21 cellular contexts compared by ENCODE assay signal in the genomic region with DNA sequence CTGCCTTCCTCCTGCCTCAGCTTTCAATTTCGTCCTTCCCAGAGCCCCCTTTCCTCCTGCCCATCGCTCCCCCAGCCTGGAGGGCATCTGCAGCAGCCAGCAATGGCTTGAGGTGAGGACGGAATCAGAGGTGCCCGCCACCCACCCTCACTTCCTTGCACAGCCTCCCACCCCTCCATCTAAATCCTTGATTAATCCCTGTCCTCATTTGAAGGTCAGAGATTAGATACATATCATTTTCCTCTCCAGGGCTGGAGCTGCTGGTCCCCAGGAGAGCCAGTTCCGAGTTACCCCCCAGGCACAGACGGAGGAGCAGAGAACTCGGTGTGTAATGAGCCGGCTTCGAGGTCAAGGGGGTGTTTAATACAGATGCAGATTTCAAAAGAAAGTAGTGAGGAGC.
DNase-seq lines count a peak whose midpoint lies in the region; ATAC-seq and TF ChIP-seq lines count a peak whose summit lies in the region.
"Had no signal": no experiment of that assay in that cellular context is flagged by ENCODE, and none has a peak within 500 bp of the region (broad histone marks: within the 10 kb centered on the region; RNA-seq: fewer than 3 reads in every experiment).

No MANE protein-coding gene starts in this region.

- peak overlapping the region in 1 of 2 experiments; percentile 48; a peak in 2 of 4 replicates for H3K27ac ChIP-seq in SK-N-SH (ENCODE audit: low read depth in 2 of 2, low read length in 1 of 2)
- H3K27ac ChIP-seq in endodermal cell (ENCODE audit: low read depth, low read length), result peak overlapping the region; percentile 42
- H3K27ac ChIP-seq in neural cell (ENCODE audit: low read length), result no peak overlapping the region
- H3K27ac ChIP-seq: 22Rv1, KMS-11, SK-N-MC had no signal

- no peaks in the 10 kb centered on the region for H3K36me3 ChIP-seq in SK-N-SH (replicated peaks in 1 of 2; ENCODE audit: control insufficient read depth in 1 of 2, insufficient read depth in 2 of 2, low read length in 1 of 2)
- H3K36me3 ChIP-seq in endodermal cell (ENCODE audit: control insufficient read depth, insufficient read depth, low read length), result no peaks in the 10 kb centered on the region
- no peaks in the 10 kb centered on the region for H3K36me3 ChIP-seq in neural cell (ENCODE audit: insufficient read depth, low read length)

- peaks cover 7% of the 10 kb centered on the region for H3K27me3 Mint-ChIP-seq in endodermal cell (ENCODE audit: insufficient read depth)

- no peaks in the 10 kb centered on the region for H3K4me1 Mint-ChIP-seq in endodermal cell
- H3K4me1 Mint-ChIP-seq: IgD-negative memory B cell had no signal

- POLR2A ChIA-PET in SK-N-SH (lab: Yijun Ruan, JAX), result interaction anchor here (0.7 kb wide), 1 partner anchor 17 kb away, joined by 3 read pairs; no protein-coding TSS in a partner anchor

- 40% methylated on average over 9 of the region's 9 CpGs for WGBS in SK-N-SH (ENCODE audit: low lambda C conversion rate)
- 38 to 79% methylated on average over 3 to 9 of the region's 9 CpGs for WGBS in endodermal cell (ENCODE audit: insufficient coverage in 1 of 2, insufficient read length in 1 of 2), 2 experiments

- H3K9me3 Mint-ChIP-seq in endodermal cell, result peaks cover 12% of the 10 kb centered on the region

- H3K9ac ChIP-seq in SK-N-SH (no peak overlapping the region), endodermal cell (ENCODE audit: extremely low read depth, low read length, poor library complexity, severe bottlenecking) (no peak overlapping the region), neural cell (ENCODE audit: low read length) (peak overlapping the region; percentile 0)
- H3K9ac ChIP-seq: KMS-11 had no signal

- peaks cover 0 to 18% of the 10 kb centered on the region in 2 experiments; a peak in 1 of 4 replicates for H3K4me1 ChIP-seq in SK-N-SH (ENCODE audit: control insufficient read depth in 1 of 2, insufficient read depth in 2 of 2, low read depth in 1 of 2, low read length in 1 of 2)
- H3K4me1 ChIP-seq in endodermal cell (ENCODE audit: control insufficient read depth, insufficient read depth, low read length), result no peaks in the 10 kb centered on the region

- H3K4me3 Mint-ChIP-seq in endodermal cell, result no peak overlapping the region
- H3K4me3 Mint-ChIP-seq: CD4-positive, alpha-beta T cell; IgD-negative memory B cell had no signal

- H3K4me2 ChIP-seq in SK-N-SH (no peak overlapping the region), neural cell (ENCODE audit: low read length) (no peak overlapping the region)
- H3K4me2 ChIP-seq: KMS-11 had no signal

- no peaks in the 10 kb centered on the region for H3K36me3 Mint-ChIP-seq in endodermal cell (ENCODE audit: low read depth)

- CTCF ChIA-PET in SK-N-SH (lab: Yijun Ruan, JAX), result interaction anchor here (1.3 kb wide), 1 partner anchor 12 kb away, joined by 3 read pairs; no protein-coding TSS in a partner anchor

- no peak for TF ChIP-seq CTCF in SK-N-SH (IDR thresholded peaks at IDR 0.05)
- TF ChIP-seq CTCF in endodermal cell (conservative IDR thresholded peaks at IDR 0.05), result no peak
- no peak for TF ChIP-seq CTCF in neural cell (IDR thresholded peaks at IDR 0.05; ENCODE audit: poor library complexity, severe bottlenecking)

- H3K4me3 ChIP-seq in SK-N-SH (ENCODE audit: low read depth in 2 of 2, low read length in 1 of 2) (no peak overlapping the region), endodermal cell (ENCODE audit: low read length) (no peak overlapping the region), neural cell (ENCODE audit: low read length) (no peak overlapping the region)
- H3K4me3 ChIP-seq: SK-N-MC had no signal

- H3K79me2 ChIP-seq in SK-N-SH (ENCODE audit: insufficient read depth), result no peaks in the 10 kb centered on the region
- H3K79me2 ChIP-seq in neural cell (replicated peaks; ENCODE audit: insufficient read depth, low read length), result no peaks in the 10 kb centered on the region

- H2AFZ ChIP-seq in SK-N-SH (ENCODE audit: low read depth) (no peak overlapping the region), neural cell (ENCODE audit: low read depth, low read length) (peak overlapping the region; percentile 10)

- peak in 1 of 2 experiments; percentile 37; a peak in 1 of 4 replicates for TF ChIP-seq EP300 in SK-N-SH (IDR thresholded peaks at IDR 0.05; ENCODE audit: borderline replicate concordance in 1 of 2, low read depth in 1 of 2, low read length in 1 of 2)
- no peak for TF ChIP-seq EP300 in neural cell (conservative IDR thresholded peaks at IDR 0.05; ENCODE audit: poor library complexity, severe bottlenecking)

- peak; percentile 56 for DNase-seq in SK-N-SH
- no peak for DNase-seq in endodermal cell
- DNase-seq in kidney glomerular epithelial cell (lab: John Stamatoyannopoulos, UW), result no peak
- DNase-seq in T1000 (lab: John Stamatoyannopoulos, UW), result no peak
- no peak for DNase-seq in anterior cingulate cortex (lab: John Stamatoyannopoulos, UW)
- DNase-seq in superior temporal gyrus (ENCODE audit: extremely low spot score), result no peak
- DNase-seq: ACHN; CD4-positive, alpha-beta T cell; GOT3; HCEC 1CT; MM.1S; NCI-H2029; NCI-H2227 treated with DMSO at 0.1 percent for 48 hours; NCI-H69; SIG-M5 had no signal

- H3K27me3 ChIP-seq in SK-N-SH (ENCODE audit: insufficient read depth) (no peaks in the 10 kb centered on the region), endodermal cell (ENCODE audit: control insufficient read depth, insufficient read depth, low read length, poor library complexity, severe bottlenecking) (no peaks in the 10 kb centered on the region), neural cell (ENCODE audit: insufficient read depth, low read depth, low read length) (no peaks in the 10 kb centered on the region)

- no peak for TF ChIP-seq RAD21 in SK-N-SH (IDR thresholded peaks at IDR 0.05; ENCODE audit: low read length)
- TF ChIP-seq RAD21 in neural cell (conservative IDR thresholded peaks at IDR 0.05), result no peak

- H4K20me1 ChIP-seq in SK-N-SH (ENCODE audit: insufficient read depth) (no peaks in the 10 kb centered on the region), neural cell (ENCODE audit: insufficient read depth) (no peaks in the 10 kb centered on the region)

- no peaks in the 10 kb centered on the region for H3K9me2 ChIP-seq in SK-N-SH
- no peaks in the 10 kb centered on the region for H3K9me2 ChIP-seq in neural cell (ENCODE audit: insufficient read depth, low read length)

- H3K27ac Mint-ChIP-seq in endodermal cell, result no peak overlapping the region
- H3K27ac Mint-ChIP-seq: CD4-positive, alpha-beta T cell; IgD-negative memory B cell had no signal

- no peaks in the 10 kb centered on the region for H3F3A ChIP-seq in SK-N-SH (replicated peaks; ENCODE audit: insufficient read depth)
- H3F3A ChIP-seq in neural cell (ENCODE audit: insufficient read depth, low read length, poor library complexity, severe bottlenecking), result no peaks in the 10 kb centered on the region

- H3K9me3 ChIP-seq in SK-N-SH (no peaks in the 10 kb centered on the region), endodermal cell (ENCODE audit: control insufficient read depth, low read length) (peaks cover 10% of the 10 kb centered on the region), neural cell (ENCODE audit: low read length) (peaks cover 9% of the 10 kb centered on the region)

- no peak for ATAC-seq in SK-N-SH treated with all-trans-retinoic acid at 6 μM for 48 hours

TF ChIP-seq in SK-N-SH, 30 proteins besides CTCF, POLR2A, EP300 and RAD21:
- TF ChIP-seq GATA2 (CRISPR knock-in tag; IDR thresholded peaks at IDR 0.05), result peak; percentile 69
- TF ChIP-seq NRF1 (IDR thresholded peaks at IDR 0.05; ENCODE audit: low read depth, low read length), result no peak
- TF ChIP-seq, protein P1, sequence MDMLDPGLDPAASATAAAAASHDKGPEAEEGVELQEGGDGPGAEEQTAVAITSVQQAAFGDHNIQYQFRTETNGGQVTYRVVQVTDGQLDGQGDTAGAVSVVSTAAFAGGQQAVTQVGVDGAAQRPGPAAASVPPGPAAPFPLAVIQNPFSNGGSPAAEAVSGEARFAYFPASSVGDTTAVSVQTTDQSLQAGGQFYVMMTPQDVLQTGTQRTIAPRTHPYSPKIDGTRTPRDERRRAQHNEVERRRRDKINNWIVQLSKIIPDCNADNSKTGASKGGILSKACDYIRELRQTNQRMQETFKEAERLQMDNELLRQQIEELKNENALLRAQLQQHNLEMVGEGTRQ (IDR thresholded peaks at IDR 0.05; ENCODE audit: borderline replicate concordance, low read depth, low read length), result no peak
TF ChIP-seq in SK-N-SH: peak in this region for 1.

TF ChIP-seq in SK-N-SH treated with all-trans-retinoic acid at 6 μM for 48 hours, 23 proteins besides CTCF, POLR2A, EP300 and RAD21 (continues in another document):
- TF ChIP-seq PPARA (CRISPR knock-in tag; IDR thresholded peaks at IDR 0.05; ENCODE audit: borderline replicate concordance), result no peak
- no peak for TF ChIP-seq ZNF70 (CRISPR knock-in tag; IDR thresholded peaks at IDR 0.05)
- no peak for TF ChIP-seq ZNF565 (CRISPR knock-in tag; conservative IDR thresholded peaks at IDR 0.05; ENCODE audit: low read depth)
- TF ChIP-seq TCF4 (CRISPR knock-in tag; IDR thresholded peaks at IDR 0.05; ENCODE audit: borderline replicate concordance), result no peak
- no peak for TF ChIP-seq ZFP3 (CRISPR knock-in tag; IDR thresholded peaks at IDR 0.05)
- TF ChIP-seq OSR1 (CRISPR knock-in tag; IDR thresholded peaks at IDR 0.05), result no peak
- no peak for TF ChIP-seq ESRRG (CRISPR knock-in tag; IDR thresholded peaks at IDR 0.05)
- TF ChIP-seq SNAI2 (CRISPR knock-in tag; IDR thresholded peaks at IDR 0.05), result no peak

TF ChIP-seq in neural cell, 6 proteins besides CTCF, POLR2A, EP300 and RAD21:
- TF ChIP-seq SMC3 (conservative IDR thresholded peaks at IDR 0.05; ENCODE audit: poor library complexity) (no peak), TAF1 (IDR thresholded peaks at IDR 0.05; ENCODE audit: low read depth) (no peak), MXI1 (conservative IDR thresholded peaks at IDR 0.05; ENCODE audit: poor library complexity, severe bottlenecking) (no peak)
TF ChIP-seq in neural cell: peak in this region for 0.
